Comparison of ENCODE assay signal across 8 cellular contexts in genomic region chr6:46848684-46849360, GRCh38. TPM values are rescaled to one million over a fixed set of nuclear protein-coding genes. Genes with fewer than 3 reads are reported as not detected.
DNase-seq lines count a peak whose midpoint lies in the region; ATAC-seq and TF ChIP-seq lines count a peak whose summit lies in the region.

No MANE protein-coding gene starts in this region.

- WGBS in liver, result 8% methylated on average over 25 of the region's 25 CpGs

- no peak overlapping the region for H3K27ac ChIP-seq in liver (ENCODE audit: low read depth in 1 of 2, low read length in 2 of 2)

- DNase-seq in ACHN (peak; percentile 70), NCI-H460 (ENCODE audit: extremely low read depth, low read depth) (peak; percentile 58), dermis microvascular lymphatic vessel endothelial cell (ENCODE audit: low read depth in 2 of 2) (peak; percentile 56 to 88)
- DNase-seq in activated CD4-positive, alpha-beta T cell treated with anti-CD3 and anti-CD28 coated beads, Interleukin-2, amount 50 U/mL, for 1 hour, result peak; percentile 43
- peak; percentile 36 to 63 for DNase-seq in stimulated activated CD4-positive, alpha-beta T cell treated with anti-CD3 and anti-CD28 coated beads, Interleukin-4, amount 100 ng/mL, for 4 hours

- in situ Hi-C loops in ACHN (cut with HindIII; ENCODE audit: low pct_ligation_motif_present, low pct_unique_long_range_greater_than_20kb, low sequenced_read_pairs), result no loop called here

- peaks cover 0 to 4% (median 0%) of the 10 kb centered on the region in 4 donors for H3K4me1 ChIP-seq in liver (ENCODE audit: control insufficient read depth in 4 of 4, insufficient read depth in 4 of 4, low read length in 3 of 4)

- peak; percentile 94 to 98 for TF ChIP-seq RAD21 in liver (IDR thresholded peaks at IDR 0.05)

- H3K9ac ChIP-seq in liver (ENCODE audit: low read depth in 1 of 2, low read length in 2 of 2), result peak overlapping the region; percentile 34 to 45

- H3K27me3 ChIP-seq in liver (ENCODE audit: control insufficient read depth in 4 of 4, insufficient read depth in 4 of 4, low read length in 3 of 4), result no peaks in the 10 kb centered on the region

- no peak overlapping the region for H3K4me3 ChIP-seq in liver (ENCODE audit: low read depth in 1 of 3, low read length in 3 of 3)

- ATAC-seq in GM18520 (IDR thresholded peaks at IDR 0.05; ENCODE audit: unreplicated experiment) (peak; percentile 72), HG03108 (IDR thresholded peaks at IDR 0.05; ENCODE audit: unreplicated experiment) (peak; percentile 95)

- H3K36me3 ChIP-seq in liver (ENCODE audit: control insufficient read depth in 4 of 4, insufficient read depth in 3 of 4, low read depth in 1 of 4, low read length in 3 of 4), result no peaks in the 10 kb centered on the region

- TF ChIP-seq CTCF in liver (IDR thresholded peaks at IDR 0.05; ENCODE audit: low read depth, low read length, missing input control), result peak; percentile 94

- no peaks in the 10 kb centered on the region for H3K9me3 ChIP-seq in liver (ENCODE audit: control insufficient read depth in 4 of 4, low read length in 3 of 4)

TF ChIP-seq in liver, 16 proteins besides CTCF, POLR2A, EP300 and RAD21:
- TF ChIP-seq HNF4G (IDR thresholded peaks at IDR 0.05) (no peak), NR2F2 (IDR thresholded peaks at IDR 0.05) (no peak), RXRA (IDR thresholded peaks at IDR 0.05) (no peak), TAF1 (conservative IDR thresholded peaks at IDR 0.05) (no peak), YY1 (IDR thresholded peaks at IDR 0.05) (no peak), HNF4A (conservative IDR thresholded peaks at IDR 0.05) (peak in 1 of 2 donors; percentile 43), MAX (IDR thresholded peaks at IDR 0.05) (no peak), FOXA2 (IDR thresholded peaks at IDR 0.05) (no peak), GABPA (IDR thresholded peaks at IDR 0.05 in 1 of 2, conservative IDR thresholded peaks at IDR 0.05 in 1 of 2) (no peak), JUND (IDR thresholded peaks at IDR 0.05) (no peak), EGR1 (IDR thresholded peaks at IDR 0.05; ENCODE audit: low read depth in 2 of 2) (no peak), SP1 (IDR thresholded peaks at IDR 0.05) (peak; percentile 22)
- TF ChIP-seq, protein P1, sequence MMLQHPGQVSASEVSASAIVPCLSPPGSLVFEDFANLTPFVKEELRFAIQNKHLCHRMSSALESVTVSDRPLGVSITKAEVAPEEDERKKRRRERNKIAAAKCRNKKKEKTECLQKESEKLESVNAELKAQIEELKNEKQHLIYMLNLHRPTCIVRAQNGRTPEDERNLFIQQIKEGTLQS (IDR thresholded peaks at IDR 0.05), result no peak

RNA-seq across cellular contexts. Expression of gene MEP1A, which starts 55.6 kb away (rescaled TPM):
- not detected in 2 replicates for total RNA-seq in NCI-H460 (2014; rRNA removed; shearing (Covaris generic))
- not detected in 2 replicates for polyA plus RNA-seq in NCI-H460 (2014; cell fraction: nucleus; rRNA removed)
- total RNA-seq in dermis microvascular lymphatic vessel endothelial cell (not detected in 2 replicates), liver (1 to 10 TPM in 1 of 2 donors, not detected in 1; 1.8 TPM)
- under 1 TPM; 0.01 to 0.08 TPM for polyA plus RNA-seq in liver
